Comparison of ENCODE assay signal across 15 cellular contexts in genomic region chr22:17903564-17904295, GRCh38.
A peak's percentile ranks its signal among the peaks of the same experiment; 100 is the strongest.
DNase-seq lines count a peak whose midpoint lies in the region; ATAC-seq and TF ChIP-seq lines count a peak whose summit lies in the region.
"Had no signal": no experiment of that assay in that cellular context is flagged by ENCODE, and none has a peak within 500 bp of the region (broad histone marks: within the 10 kb centered on the region; RNA-seq: fewer than 3 reads in every experiment).

No MANE protein-coding gene starts in this region.

- DNase-seq in ELF-1 (ENCODE audit: low read depth, low spot score), result peak; percentile 57
- peak; percentile 31 for DNase-seq in WTC11 (ENCODE audit: low spot score)
- peak in 1 of 2 donors; percentile 33 for DNase-seq in cardiac muscle cell (ENCODE audit: low read depth in 1 of 2, low spot score in 1 of 2)
- peak; percentile 92 for DNase-seq in neural progenitor cell (ENCODE audit: low spot score)
- no peak for DNase-seq in NOMO-1 (lab: John Stamatoyannopoulos, UW; ENCODE audit: unreplicated experiment in 2 of 2)
- no peak for DNase-seq in adrenal gland
- DNase-seq in activated CD4-positive, alpha-beta T cell treated with anti-CD3 and anti-CD28 coated beads for 48 hours, result no peak
- DNase-seq: activated T-cell treated with anti-CD3 and anti-CD28 coated beads, Interleukin-2, amount 50 U/mL, for 24 hours; esophagus squamous epithelium; NCI-H526 treated with DMSO at 0.1 percent for 48 hours had no signal

- H3K36me3 ChIP-seq in cardiac muscle cell (peaks cover 38% of the 10 kb centered on the region), neural progenitor cell (no peaks in the 10 kb centered on the region), adrenal gland (replicated peaks in 1 of 2) (peaks cover 0 to 38% of the 10 kb centered on the region in 2 donors)

- peaks cover 8% of the 10 kb centered on the region; the same call in 1 of the 2 replicates for H3K4me1 Mint-ChIP-seq in WTC11
- H3K4me1 Mint-ChIP-seq in neural progenitor cell, result peaks cover 25% of the 10 kb centered on the region

- peaks cover 26% of the 10 kb centered on the region for H3K36me3 Mint-ChIP-seq in WTC11
- peaks cover 32% of the 10 kb centered on the region for H3K36me3 Mint-ChIP-seq in neural progenitor cell

- H3K27ac ChIP-seq in cardiac muscle cell, result peak overlapping the region; percentile 14
- no peak overlapping the region for H3K27ac ChIP-seq in neural progenitor cell
- H3K27ac ChIP-seq in adrenal gland, result no peak overlapping the region
- H3K27ac ChIP-seq: SK-N-MC had no signal

- peaks cover 20% of the 10 kb centered on the region for H3F3A ChIP-seq in neural progenitor cell (ENCODE audit: low read depth)

- TF ChIP-seq POLR2A in adrenal gland (IDR thresholded peaks at IDR 0.05), result no peak

- H3K9me3 Mint-ChIP-seq in WTC11 (no peaks in the 10 kb centered on the region), neural progenitor cell (no peaks in the 10 kb centered on the region)
- H3K9me3 Mint-ChIP-seq: activated T-cell treated with anti-CD3 and anti-CD28 coated beads, Interleukin-2, amount 50 U/mL, for 24 hours had no signal

- POLR2A ChIA-PET in WTC11 (lab: Charles Lee), result interaction anchor here (0.6 kb wide), 1 partner anchor 39 kb away, joined by 3 read pairs; no protein-coding TSS in a partner anchor

- H3K79me2 ChIP-seq in neural progenitor cell (ENCODE audit: low read depth), result peaks cover 9% of the 10 kb centered on the region

- peaks cover 51% of the 10 kb centered on the region for H4K20me1 ChIP-seq in neural progenitor cell (ENCODE audit: low read depth)

- H3K9me3 ChIP-seq in cardiac muscle cell (ENCODE audit: low read depth), result no peaks in the 10 kb centered on the region
- H3K9me3 ChIP-seq in neural progenitor cell (ENCODE audit: low read depth), result no peaks in the 10 kb centered on the region
- no peaks in the 10 kb centered on the region for H3K9me3 ChIP-seq in adrenal gland (replicated peaks in 1 of 3)
- H3K9me3 ChIP-seq: esophagus squamous epithelium, tibial nerve had no signal

- no peaks in the 10 kb centered on the region for H3K27me3 Mint-ChIP-seq in WTC11 (ENCODE audit: low read depth)
- peaks cover 4% of the 10 kb centered on the region for H3K27me3 Mint-ChIP-seq in neural progenitor cell (ENCODE audit: insufficient read depth, low read depth)
- H3K27me3 Mint-ChIP-seq: activated T-cell treated with anti-CD3 and anti-CD28 coated beads, Interleukin-2, amount 50 U/mL, for 24 hours had no signal

- no peaks in the 10 kb centered on the region for H3K27me3 ChIP-seq in cardiac muscle cell
- H3K27me3 ChIP-seq in neural progenitor cell, result peaks cover 21% of the 10 kb centered on the region
- no peaks in the 10 kb centered on the region for H3K27me3 ChIP-seq in adrenal gland
- H3K27me3 ChIP-seq: esophagus squamous epithelium, tibial nerve had no signal

- H3K4me3 Mint-ChIP-seq in WTC11 (no peak overlapping the region), neural progenitor cell (no peak overlapping the region)
- H3K4me3 Mint-ChIP-seq: activated T-cell treated with anti-CD3 and anti-CD28 coated beads, Interleukin-2, amount 50 U/mL, for 24 hours had no signal

- no peak overlapping the region for H3K4me3 ChIP-seq in cardiac muscle cell
- peak overlapping the region; percentile 31 for H3K4me3 ChIP-seq in neural progenitor cell
- no peak overlapping the region for H3K4me3 ChIP-seq in adrenal gland
- H3K4me3 ChIP-seq: esophagus squamous epithelium, SK-N-MC, tibial nerve had no signal

- ATAC-seq in WTC11 (peak; percentile 87), HG03108 (IDR thresholded peaks at IDR 0.05; ENCODE audit: unreplicated experiment) (no peak)
- ATAC-seq: activated CD4-positive, CD25-positive, alpha-beta regulatory T cell treated with anti-CD3 and anti-CD28 coated beads, Interleukin-2, amount 50 U/mL, for 24 hours; left lobe of liver had no signal

- WGBS in adrenal gland, 4 donors, result 72 to 80% (median 79%) methylated on average over 10 of the region's 10 CpGs

- peak overlapping the region; percentile 78 for H3K4me2 ChIP-seq in neural progenitor cell

- no peak for TF ChIP-seq CTCF in WTC11 (IDR thresholded peaks at IDR 0.05)
- no peak for TF ChIP-seq CTCF in cardiac muscle cell (IDR thresholded peaks at IDR 0.05; ENCODE audit: low read depth, low read length)
- TF ChIP-seq CTCF in neural progenitor cell (IDR thresholded peaks at IDR 0.05), result peak; percentile 21
- no peak for TF ChIP-seq CTCF in adrenal gland (IDR thresholded peaks at IDR 0.05)

- 0 out of 2 replicates have a peak overlapping the region, but pooled peaks have one; percentile 38 for H3K27ac Mint-ChIP-seq in WTC11
- peak overlapping the region; percentile 72 for H3K27ac Mint-ChIP-seq in neural progenitor cell
- H3K27ac Mint-ChIP-seq: activated T-cell treated with anti-CD3 and anti-CD28 coated beads, Interleukin-2, amount 50 U/mL, for 24 hours had no signal

- CTCF ChIA-PET in WTC11 (lab: Charles Lee), result interaction anchor here (0.7 to 7.0 kb wide), 10 partner anchors 13 to 174 kb away, joined by 3 to 44 read pairs (median 4); partner anchors contain the start of gene PEX26

- intact Hi-C loops in adrenal gland (cut with DNase I), result loop anchor here in 1 of 2 donors (10.0 kb wide), 1 partner anchor 171 kb away; the partner anchor contains the start of gene PEX26

- H3K9ac ChIP-seq in neural progenitor cell, result no peak overlapping the region

- H2AFZ ChIP-seq in neural progenitor cell (replicated peaks), result no peak overlapping the region

- peaks cover 31% of the 10 kb centered on the region for H3K4me1 ChIP-seq in cardiac muscle cell (ENCODE audit: low read depth)
- peaks cover 18% of the 10 kb centered on the region for H3K4me1 ChIP-seq in neural progenitor cell
- no peaks in the 10 kb centered on the region for H3K4me1 ChIP-seq in adrenal gland (replicated peaks in 1 of 2)

TF ChIP-seq in WTC11, 78 proteins besides CTCF, POLR2A, EP300 and RAD21:
- TF ChIP-seq PRRX2 (CRISPR knock-in tag; IDR thresholded peaks at IDR 0.05), result no peak

Comparison
In these comparisons a context has a peak if more than half of its experiments do, and no peak if none do; other contexts are left out.
1. DNase-seq: peak in ELF-1 (single experiment), WTC11 (single experiment) and neural progenitor cell (single experiment); none in NOMO-1 (0 of 2), adrenal gland (0 of 7) and activated CD4-positive, alpha-beta T cell treated with anti-CD3 and anti-CD28 coated beads for 48 hours (single experiment).